Comparison of ENCODE assay signal across 9 cellular contexts in genomic region chr14:77140937-77141591, GRCh38. TPM values are rescaled to one million over a fixed set of nuclear protein-coding genes. Genes with fewer than 3 reads are reported as not detected.
A peak's percentile ranks its signal among the peaks of the same experiment; 100 is the strongest.
DNase-seq lines count a peak whose midpoint lies in the region; ATAC-seq and TF ChIP-seq lines count a peak whose summit lies in the region.
"Had no signal": no experiment of that assay in that cellular context is flagged by ENCODE, and none has a peak within 500 bp of the region (broad histone marks: within the 10 kb centered on the region; RNA-seq: fewer than 3 reads in every experiment).

No MANE protein-coding gene starts in this region.

- peak; percentile 87 for TF ChIP-seq CTCF in endothelial cell (IDR thresholded peaks at IDR 0.05; ENCODE audit: unreplicated experiment)

- POLR2A ChIA-PET in naive thymus-derived CD4-positive, alpha-beta T cell (lab: Charles Lee), result no interaction called here

- no peaks in the 10 kb centered on the region for H3K36me3 ChIP-seq in naive thymus-derived CD4-positive, alpha-beta T cell (ENCODE audit: control insufficient read depth in 2 of 3, insufficient read depth in 3 of 3, low read length in 3 of 3)

- no peaks in the 10 kb centered on the region for H3K9me3 ChIP-seq in naive thymus-derived CD4-positive, alpha-beta T cell (ENCODE audit: control insufficient read depth in 2 of 3, low read length in 3 of 3)

- H3K27ac Mint-ChIP-seq in endothelial cell (ENCODE audit: unreplicated experiment), result no peak overlapping the region
- H3K27ac Mint-ChIP-seq in naive thymus-derived CD4-positive, alpha-beta T cell, result no peak overlapping the region

- peak; percentile 32 for ATAC-seq in naive thymus-derived CD4-positive, alpha-beta T cell
- ATAC-seq in HG02610 (IDR thresholded peaks at IDR 0.05; ENCODE audit: unreplicated experiment), result no peak
- no peak for ATAC-seq in GM19463 (IDR thresholded peaks at IDR 0.05; ENCODE audit: unreplicated experiment)

- H3K4me3 ChIP-seq in naive thymus-derived CD4-positive, alpha-beta T cell (ENCODE audit: low read length), result no peak overlapping the region

- no peaks in the 10 kb centered on the region for H3K36me3 Mint-ChIP-seq in endothelial cell (ENCODE audit: low read depth, unreplicated experiment)
- no peaks in the 10 kb centered on the region for H3K36me3 Mint-ChIP-seq in naive thymus-derived CD4-positive, alpha-beta T cell

- H3K27me3 Mint-ChIP-seq in endothelial cell (ENCODE audit: unreplicated experiment), result peaks cover 10% of the 10 kb centered on the region
- peaks cover 73 to 80% (median 79%) of the 10 kb centered on the region in 5 donors for H3K27me3 Mint-ChIP-seq in naive thymus-derived CD4-positive, alpha-beta T cell

- H3K4me1 ChIP-seq in naive thymus-derived CD4-positive, alpha-beta T cell (ENCODE audit: control insufficient read depth in 2 of 2, insufficient read depth in 2 of 2, low read length in 2 of 2), result peaks cover 0 to 4% of the 10 kb centered on the region in 2 donors

- peaks cover 23% of the 10 kb centered on the region for H3K4me1 Mint-ChIP-seq in endothelial cell (ENCODE audit: unreplicated experiment)
- peaks cover 12 to 26% (median 22%) of the 10 kb centered on the region in 7 donors for H3K4me1 Mint-ChIP-seq in naive thymus-derived CD4-positive, alpha-beta T cell

- peaks cover 0 to 4% of the 10 kb centered on the region in 2 donors for H3K27me3 ChIP-seq in naive thymus-derived CD4-positive, alpha-beta T cell (ENCODE audit: control insufficient read depth in 2 of 2, insufficient read depth in 2 of 2, low read length in 2 of 2)

- no peaks in the 10 kb centered on the region for H3K9me3 Mint-ChIP-seq in endothelial cell (ENCODE audit: unreplicated experiment)
- no peaks in the 10 kb centered on the region for H3K9me3 Mint-ChIP-seq in naive thymus-derived CD4-positive, alpha-beta T cell

- DNase-seq in DMS 273 (lab: John Stamatoyannopoulos, UW; ENCODE audit: unreplicated experiment) (peak; percentile 89), DMS 273 treated with DMSO at 0.1 percent for 48 hours (lab: John Stamatoyannopoulos, UW) (no peak), NCI-H69 (lab: John Stamatoyannopoulos, UW) (peak; percentile 81), endothelial cell (ENCODE audit: low spot score) (peak; percentile 87)
- DNase-seq in naive thymus-derived CD4-positive, alpha-beta T cell, result no peak
- no peak for DNase-seq in stimulated activated CD4-positive, alpha-beta T cell treated with anti-CD3 and anti-CD28 coated beads, Interleukin-4, amount 100 ng/mL, for 1 hour

- intact Hi-C loops in naive thymus-derived CD4-positive, alpha-beta T cell (cut with micrococcal nuclease), result no loop called here

- CTCF ChIA-PET in naive thymus-derived CD4-positive, alpha-beta T cell (lab: Charles Lee), result no interaction called here

- H3K4me3 Mint-ChIP-seq in endothelial cell (ENCODE audit: unreplicated experiment), result peak overlapping the region; percentile 89
- peak overlapping the region in 3 of 10 donors; percentile 59 to 80 (median 69) for H3K4me3 Mint-ChIP-seq in naive thymus-derived CD4-positive, alpha-beta T cell

- no peak overlapping the region for H3K27ac ChIP-seq in naive thymus-derived CD4-positive, alpha-beta T cell (ENCODE audit: low read depth, low read length)

RNA-seq across cellular contexts. Expression of gene ZDHHC22, which starts 0.5 kb away (rescaled TPM):
- 12.0 TPM for total RNA-seq in endothelial cell (ENCODE audit: unreplicated experiment)
- total RNA-seq in naive thymus-derived CD4-positive, alpha-beta T cell, result not detected
- not detected for polyA plus RNA-seq in naive thymus-derived CD4-positive, alpha-beta T cell
- total RNA-seq: T-helper 2 cell treated with Interferon-gamma antibody and Interleukin-4, amounts not matched to agents 100 ng/mL and 5 ng/mL, for 36 hours had no signal

RNA-seq across cellular contexts. Expression of gene TMEM63C, which starts 40.5 kb away (rescaled TPM):
- 6.6 TPM for total RNA-seq in endothelial cell (ENCODE audit: unreplicated experiment)
- 1 to 10 TPM in 2 of 5 experiments, under 1 TPM in 3; 0.46 to 4.9 (median 0.80) TPM for total RNA-seq in naive thymus-derived CD4-positive, alpha-beta T cell
- not detected for polyA plus RNA-seq in naive thymus-derived CD4-positive, alpha-beta T cell

RNA-seq across cellular contexts. Expression of gene CIPC, which starts 43.0 kb away (rescaled TPM):
- 42.4 TPM for total RNA-seq in endothelial cell (ENCODE audit: unreplicated experiment)
- 10 to 100 TPM in 4 of 5 experiments, 1 to 10 TPM in 1; 5.5 to 14.2 (median 12.9) TPM for total RNA-seq in naive thymus-derived CD4-positive, alpha-beta T cell
- polyA plus RNA-seq in naive thymus-derived CD4-positive, alpha-beta T cell, result 1 to 10 TPM; 4.3 to 8.4 TPM

Comparison
In these comparisons a context has a peak if more than half of its experiments do, and no peak if none do; other contexts are left out.
1. DNase-seq: peak in DMS 273 (single experiment), NCI-H69 (single experiment) and endothelial cell (single experiment); none in DMS 273 treated with DMSO at 0.1 percent for 48 hours (single experiment), naive thymus-derived CD4-positive, alpha-beta T cell (0 of 9) and stimulated activated CD4-positive, alpha-beta T cell treated with anti-CD3 and anti-CD28 coated beads, Interleukin-4, amount 100 ng/mL, for 1 hour (single experiment).
2. RNA of gene ZDHHC22, which starts 0.5 kb away (total RNA-seq): 12.0 TPM in endothelial cell (single experiment); not detected in naive thymus-derived CD4-positive, alpha-beta T cell; every median in the first group is over 10 times any median in the second.